1 cellular context compared by ENCODE assay signal in the genomic region with DNA sequence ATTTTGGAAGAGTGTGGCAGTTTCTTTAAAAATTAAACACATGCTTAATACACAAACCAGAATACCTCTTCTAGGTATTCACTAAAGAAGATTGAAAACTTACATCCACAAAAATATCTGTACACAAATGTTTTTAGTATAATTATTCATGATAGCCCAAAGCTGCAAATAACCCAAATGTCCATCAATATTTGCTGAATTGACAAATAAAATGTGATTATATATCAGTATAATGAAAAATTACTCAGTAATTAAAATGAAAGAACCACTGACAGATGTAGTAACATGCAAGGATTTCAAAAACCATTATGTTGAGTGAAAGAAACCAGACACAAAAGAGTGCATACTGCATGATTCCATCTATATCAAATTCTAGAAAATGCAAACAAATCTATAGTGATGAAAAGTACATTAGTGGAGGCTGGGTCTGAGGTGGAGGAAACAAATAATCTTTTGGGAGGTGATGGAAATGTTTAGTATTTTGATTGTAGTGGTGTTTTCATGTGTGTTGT.
A peak's percentile ranks its signal among the peaks of the same experiment; 100 is the strongest.
TF ChIP-seq lines count a peak whose summit lies in the region.

No MANE protein-coding gene starts in this region.

TF ChIP-seq in K562, 482 proteins besides CTCF, POLR2A, EP300 and RAD21 (continued from another document):
- TF ChIP-seq, protein P1, sequence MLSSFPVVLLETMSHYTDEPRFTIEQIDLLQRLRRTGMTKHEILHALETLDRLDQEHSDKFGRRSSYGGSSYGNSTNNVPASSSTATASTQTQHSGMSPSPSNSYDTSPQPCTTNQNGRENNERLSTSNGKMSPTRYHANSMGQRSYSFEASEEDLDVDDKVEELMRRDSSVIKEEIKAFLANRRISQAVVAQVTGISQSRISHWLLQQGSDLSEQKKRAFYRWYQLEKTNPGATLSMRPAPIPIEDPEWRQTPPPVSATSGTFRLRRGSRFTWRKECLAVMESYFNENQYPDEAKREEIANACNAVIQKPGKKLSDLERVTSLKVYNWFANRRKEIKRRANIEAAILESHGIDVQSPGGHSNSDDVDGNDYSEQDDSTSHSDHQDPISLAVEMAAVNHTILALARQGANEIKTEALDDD (IDR thresholded peaks at IDR 0.05): no peak
- peak; percentile 76 for TF ChIP-seq MAFG (tag; conservative IDR thresholded peaks at IDR 0.05)
- TF ChIP-seq ZSCAN32 (CRISPR knock-in tag; IDR thresholded peaks at IDR 0.05): no peak
- TF ChIP-seq KHSRP (IDR thresholded peaks at IDR 0.05): no peak
- peak; percentile 83 for TF ChIP-seq MAFK (IDR thresholded peaks at IDR 0.05; ENCODE audit: low read length)
- TF ChIP-seq BRCA1 (IDR thresholded peaks at IDR 0.05): no peak
- TF ChIP-seq BRCA1 (CRISPR knock-in tag; IDR thresholded peaks at IDR 0.05): no peak
- peak; percentile 88 for TF ChIP-seq ZNF316 (IDR thresholded peaks at IDR 0.05)
- TF ChIP-seq NR2C2 (CRISPR knock-in tag; IDR thresholded peaks at IDR 0.05): no peak
- TF ChIP-seq NR2C2 (tag; IDR thresholded peaks at IDR 0.05): no peak
- TF ChIP-seq HNRNPK (IDR thresholded peaks at IDR 0.05; ENCODE audit: low read depth, low read length, poor library complexity, severe bottlenecking): no peak
- TF ChIP-seq PCBP2 (IDR thresholded peaks at IDR 0.05; ENCODE audit: low read depth, low read length, poor library complexity, severe bottlenecking): no peak
- TF ChIP-seq, protein P2, sequence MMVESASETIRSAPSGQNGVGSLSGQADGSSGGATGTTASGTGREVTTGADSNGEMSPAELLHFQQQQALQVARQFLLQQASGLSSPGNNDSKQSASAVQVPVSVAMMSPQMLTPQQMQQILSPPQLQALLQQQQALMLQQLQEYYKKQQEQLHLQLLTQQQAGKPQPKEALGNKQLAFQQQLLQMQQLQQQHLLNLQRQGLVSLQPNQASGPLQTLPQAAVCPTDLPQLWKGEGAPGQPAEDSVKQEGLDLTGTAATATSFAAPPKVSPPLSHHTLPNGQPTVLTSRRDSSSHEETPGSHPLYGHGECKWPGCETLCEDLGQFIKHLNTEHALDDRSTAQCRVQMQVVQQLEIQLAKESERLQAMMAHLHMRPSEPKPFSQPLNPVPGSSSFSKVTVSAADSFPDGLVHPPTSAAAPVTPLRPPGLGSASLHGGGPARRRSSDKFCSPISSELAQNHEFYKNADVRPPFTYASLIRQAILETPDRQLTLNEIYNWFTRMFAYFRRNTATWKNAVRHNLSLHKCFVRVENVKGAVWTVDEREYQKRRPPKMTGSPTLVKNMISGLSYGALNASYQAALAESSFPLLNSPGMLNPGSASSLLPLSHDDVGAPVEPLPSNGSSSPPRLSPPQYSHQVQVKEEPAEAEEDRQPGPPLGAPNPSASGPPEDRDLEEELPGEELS (CRISPR knock-in tag; IDR thresholded peaks at IDR 0.05; ENCODE audit: borderline replicate concordance): no peak
- TF ChIP-seq C11orf30 (IDR thresholded peaks at IDR 0.05; ENCODE audit: low read depth): peak; percentile 76
- no peak for TF ChIP-seq FOXK1 (CRISPR knock-in tag; IDR thresholded peaks at IDR 0.05; ENCODE audit: borderline replicate concordance)
- no peak for TF ChIP-seq ARHGAP35 (IDR thresholded peaks at IDR 0.05; ENCODE audit: partially characterized antibody)
- no peak for TF ChIP-seq DPF2 (IDR thresholded peaks at IDR 0.05)
- no peak for TF ChIP-seq POLR2H (tag; IDR thresholded peaks at IDR 0.05; ENCODE audit: low read depth)
- TF ChIP-seq PHTF2 (CRISPR knock-in tag; IDR thresholded peaks at IDR 0.05): no peak
